1 cellular context compared by ENCODE assay signal in the genomic region with DNA sequence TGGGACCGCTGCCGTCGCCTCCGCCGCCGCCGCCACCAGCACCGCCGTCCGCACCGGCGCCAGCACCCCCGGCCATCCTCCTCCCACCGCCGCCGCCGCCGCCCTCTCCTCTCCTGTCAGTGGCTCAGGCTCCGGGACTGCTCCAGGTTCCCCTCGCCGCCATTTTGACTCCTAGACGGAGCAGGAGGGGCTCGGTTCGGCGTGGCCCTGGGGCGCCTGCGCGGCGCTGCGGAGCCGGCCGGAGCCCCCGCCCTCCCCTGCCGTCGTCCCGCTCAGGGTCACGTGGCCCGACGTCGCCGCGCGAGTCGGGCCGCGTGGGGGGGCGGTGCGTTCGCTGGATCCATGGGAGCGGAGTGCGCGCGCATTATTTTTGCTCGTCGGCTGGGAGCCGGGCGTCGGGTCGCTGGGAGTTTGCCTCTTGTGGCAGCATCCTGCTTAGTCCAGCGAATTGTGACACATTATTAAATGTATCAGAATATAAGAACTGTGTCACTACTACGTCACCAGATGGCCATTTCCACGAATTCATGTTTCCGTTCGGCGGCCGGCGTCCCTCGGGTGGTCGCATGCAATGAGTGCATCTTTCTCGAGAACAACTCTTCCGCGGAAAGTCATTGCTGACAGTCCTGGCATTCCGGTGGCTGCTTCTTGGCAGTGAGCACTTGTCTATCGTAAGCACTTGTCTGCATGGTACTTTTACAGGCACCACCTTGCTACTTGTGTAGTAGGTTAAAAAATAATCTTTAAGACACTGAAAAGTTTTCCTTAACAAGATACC.
TF ChIP-seq lines count a peak whose summit lies in the region.

A gene with protein sequence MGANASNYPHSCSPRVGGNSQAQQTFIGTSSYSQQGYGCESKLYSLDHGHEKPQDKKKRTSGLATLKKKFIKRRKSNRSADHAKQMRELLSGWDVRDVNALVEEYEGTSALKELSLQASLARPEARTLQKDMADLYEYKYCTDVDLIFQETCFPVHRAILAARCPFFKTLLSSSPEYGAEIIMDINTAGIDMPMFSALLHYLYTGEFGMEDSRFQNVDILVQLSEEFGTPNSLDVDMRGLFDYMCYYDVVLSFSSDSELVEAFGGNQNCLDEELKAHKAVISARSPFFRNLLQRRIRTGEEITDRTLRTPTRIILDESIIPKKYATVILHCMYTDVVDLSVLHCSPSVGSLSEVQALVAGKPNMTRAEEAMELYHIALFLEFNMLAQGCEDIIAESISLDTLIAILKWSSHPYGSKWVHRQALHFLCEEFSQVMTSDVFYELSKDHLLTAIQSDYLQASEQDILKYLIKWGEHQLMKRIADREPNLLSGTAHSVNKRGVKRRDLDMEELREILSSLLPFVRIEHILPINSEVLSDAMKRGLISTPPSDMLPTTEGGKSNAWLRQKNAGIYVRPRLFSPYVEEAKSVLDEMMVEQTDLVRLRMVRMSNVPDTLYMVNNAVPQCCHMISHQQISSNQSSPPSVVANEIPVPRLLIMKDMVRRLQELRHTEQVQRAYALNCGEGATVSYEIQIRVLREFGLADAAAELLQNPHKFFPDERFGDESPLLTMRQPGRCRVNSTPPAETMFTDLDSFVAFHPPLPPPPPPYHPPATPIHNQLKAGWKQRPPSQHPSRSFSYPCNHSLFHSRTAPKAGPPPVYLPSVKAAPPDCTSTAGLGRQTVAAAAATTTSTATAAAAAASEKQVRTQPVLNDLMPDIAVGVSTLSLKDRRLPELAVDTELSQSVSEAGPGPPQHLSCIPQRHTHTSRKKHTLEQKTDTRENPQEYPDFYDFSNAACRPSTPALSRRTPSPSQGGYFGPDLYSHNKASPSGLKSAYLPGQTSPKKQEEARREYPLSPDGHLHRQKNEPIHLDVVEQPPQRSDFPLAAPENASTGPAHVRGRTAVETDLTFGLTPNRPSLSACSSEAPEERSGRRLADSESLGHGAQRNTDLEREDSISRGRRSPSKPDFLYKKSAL (minus strand): TSS at position 184 of the 778 bp plus-strand sequence. CDS start 36,985 bp downstream, outside the sequence.

TF ChIP-seq in SK-N-SH, 30 proteins besides CTCF, POLR2A, EP300 and RAD21 (continued from another document):
- TF ChIP-seq, protein P1, sequence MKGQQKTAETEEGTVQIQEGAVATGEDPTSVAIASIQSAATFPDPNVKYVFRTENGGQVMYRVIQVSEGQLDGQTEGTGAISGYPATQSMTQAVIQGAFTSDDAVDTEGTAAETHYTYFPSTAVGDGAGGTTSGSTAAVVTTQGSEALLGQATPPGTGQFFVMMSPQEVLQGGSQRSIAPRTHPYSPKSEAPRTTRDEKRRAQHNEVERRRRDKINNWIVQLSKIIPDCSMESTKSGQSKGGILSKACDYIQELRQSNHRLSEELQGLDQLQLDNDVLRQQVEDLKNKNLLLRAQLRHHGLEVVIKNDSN (IDR thresholded peaks at IDR 0.05; ENCODE audit: borderline replicate concordance, low read depth), result peak; percentile 92
- 0 out of 2 replicates have a peak, but pooled peaks have one; percentile 21 for TF ChIP-seq TEAD4 (IDR thresholded peaks at IDR 0.05; ENCODE audit: borderline replicate concordance, insufficient read depth)
- TF ChIP-seq, protein P2, sequence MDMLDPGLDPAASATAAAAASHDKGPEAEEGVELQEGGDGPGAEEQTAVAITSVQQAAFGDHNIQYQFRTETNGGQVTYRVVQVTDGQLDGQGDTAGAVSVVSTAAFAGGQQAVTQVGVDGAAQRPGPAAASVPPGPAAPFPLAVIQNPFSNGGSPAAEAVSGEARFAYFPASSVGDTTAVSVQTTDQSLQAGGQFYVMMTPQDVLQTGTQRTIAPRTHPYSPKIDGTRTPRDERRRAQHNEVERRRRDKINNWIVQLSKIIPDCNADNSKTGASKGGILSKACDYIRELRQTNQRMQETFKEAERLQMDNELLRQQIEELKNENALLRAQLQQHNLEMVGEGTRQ (IDR thresholded peaks at IDR 0.05; ENCODE audit: borderline replicate concordance, low read depth, low read length), result peak; percentile 85
- TF ChIP-seq, protein P3, sequence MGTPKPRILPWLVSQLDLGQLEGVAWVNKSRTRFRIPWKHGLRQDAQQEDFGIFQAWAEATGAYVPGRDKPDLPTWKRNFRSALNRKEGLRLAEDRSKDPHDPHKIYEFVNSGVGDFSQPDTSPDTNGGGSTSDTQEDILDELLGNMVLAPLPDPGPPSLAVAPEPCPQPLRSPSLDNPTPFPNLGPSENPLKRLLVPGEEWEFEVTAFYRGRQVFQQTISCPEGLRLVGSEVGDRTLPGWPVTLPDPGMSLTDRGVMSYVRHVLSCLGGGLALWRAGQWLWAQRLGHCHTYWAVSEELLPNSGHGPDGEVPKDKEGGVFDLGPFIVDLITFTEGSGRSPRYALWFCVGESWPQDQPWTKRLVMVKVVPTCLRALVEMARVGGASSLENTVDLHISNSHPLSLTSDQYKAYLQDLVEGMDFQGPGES (IDR thresholded peaks at IDR 0.05; ENCODE audit: low read depth, low read length), result no peak
- TF ChIP-seq NRF1 (IDR thresholded peaks at IDR 0.05; ENCODE audit: low read depth, low read length), result peak; percentile 86
- TF ChIP-seq FOSL2 (IDR thresholded peaks at IDR 0.05; ENCODE audit: borderline replicate concordance, low read depth), result no peak
- peak; percentile 51 for TF ChIP-seq POLR2AphosphoS5 (IDR thresholded peaks at IDR 0.05; ENCODE audit: low read depth, low read length)
- TF ChIP-seq FOXJ3 (CRISPR knock-in tag; IDR thresholded peaks at IDR 0.05), result peak; percentile 34; the same call in 1 of the 2 replicates
- TF ChIP-seq FOXM1 (IDR thresholded peaks at IDR 0.05; ENCODE audit: low read depth), result no peak
- TF ChIP-seq GATA2 (CRISPR knock-in tag; IDR thresholded peaks at IDR 0.05), result no peak
- no peak for TF ChIP-seq ELF1 (IDR thresholded peaks at IDR 0.05)
- no peak for TF ChIP-seq NFIC (IDR thresholded peaks at IDR 0.05; ENCODE audit: borderline replicate concordance)
